9 cellular contexts compared by ENCODE assay signal in genomic region chr19:40423938-40424337, GRCh38. TPM values are rescaled to one million over a fixed set of nuclear protein-coding genes. Genes with fewer than 3 reads are reported as not detected.
DNase-seq lines count a peak whose midpoint lies in the region; ATAC-seq and TF ChIP-seq lines count a peak whose summit lies in the region.
"Had no signal": no experiment of that assay in that cellular context is flagged by ENCODE, and none has a peak within 500 bp of the region (broad histone marks: within the 10 kb centered on the region; RNA-seq: fewer than 3 reads in every experiment).

No MANE protein-coding gene starts in this region.

- H3K4me3 ChIP-seq in DND-41 (ENCODE audit: low read depth in 1 of 2, low read length in 2 of 2) (no peak overlapping the region), esophagus squamous epithelium (peak overlapping the region in 3 of 4 donors; percentile 93 to 95 (median 94)), gastrocnemius medialis (peak overlapping the region; percentile 78 to 94 (median 84)), OCI-LY7 (ENCODE audit: low read depth, low read length, poor library complexity, severe bottlenecking) (no peak overlapping the region)

- no peaks in the 10 kb centered on the region for H3K27me3 Mint-ChIP-seq in T-cell

- no peaks in the 10 kb centered on the region for H4K20me1 ChIP-seq in DND-41 (ENCODE audit: insufficient read depth, low read length)
- H4K20me1 ChIP-seq in OCI-LY7 (ENCODE audit: insufficient read depth, low read length) = no peaks in the 10 kb centered on the region

- H3K9me3 ChIP-seq in DND-41 (ENCODE audit: insufficient read depth, low read length, severe bottlenecking) (no peaks in the 10 kb centered on the region), esophagus squamous epithelium (no peaks in the 10 kb centered on the region), gastrocnemius medialis (no peaks in the 10 kb centered on the region), OCI-LY7 (ENCODE audit: low read length) (no peaks in the 10 kb centered on the region)

- H3K27ac ChIP-seq in DND-41 (ENCODE audit: low read length) (no peak overlapping the region), esophagus squamous epithelium (peak overlapping the region in 3 of 4 donors; percentile 99 to 100 (median 99)), gastrocnemius medialis (peak overlapping the region; percentile 98 to 100 (median 99)), OCI-LY7 (ENCODE audit: low read depth, low read length, poor library complexity, severe bottlenecking) (no peak overlapping the region)

- 87 to 96% methylated on average over 6 of the region's 6 CpGs for WGBS in esophagus squamous epithelium, 2 donors

- no peak overlapping the region for H3K9ac ChIP-seq in DND-41 (ENCODE audit: low read depth, low read length)

- H3K36me3 Mint-ChIP-seq in T-cell = peaks cover 5% of the 10 kb centered on the region

- H3K4me3 Mint-ChIP-seq in T-cell = peak overlapping the region; percentile 14 to 98 (median 21)

- peaks cover 28 to 37% (median 32%) of the 10 kb centered on the region in 3 donors for H3K4me1 Mint-ChIP-seq in T-cell

- H2AFZ ChIP-seq in DND-41 (ENCODE audit: low read depth, low read length) (no peak overlapping the region), OCI-LY7 (ENCODE audit: low read length) (no peak overlapping the region)

- H3K9me3 Mint-ChIP-seq in T-cell = no peaks in the 10 kb centered on the region
- H3K9me3 Mint-ChIP-seq: endodermal cell had no signal

- intact Hi-C loops in esophagus squamous epithelium (cut with DNase I) (loop anchor here (10.0 kb wide), 1 partner anchor 181 kb away; the partner anchor contains the start of gene LTBP4), gastrocnemius medialis (cut with DNase I; ENCODE audit: low total_unique reads) (loop anchor here (5.0 to 10.0 kb wide), 3 partner anchors 77 to 1019 kb away; partner anchors contain the start of genes C19orf47, COQ8B, ITPKC and PLD3), OCI-LY7 (cut with micrococcal nuclease; ENCODE audit: unreplicated experiment) (loop anchor here (10.0 kb wide), 1 partner anchor 139 kb away; the partner anchor contains the start of gene AKT2)

- no peaks in the 10 kb centered on the region for H3K9me2 ChIP-seq in OCI-LY7 (ENCODE audit: insufficient read depth, low read length)

- ATAC-seq in DND-41 (ENCODE audit: insufficient read depth, low read depth) = no peak
- ATAC-seq in T-cell (replicated peaks in 1 of 4) = no peak
- ATAC-seq in gastrocnemius medialis = no peak

- peak overlapping the region; percentile 100; the same call in 1 of the 2 replicates for H3K4me2 ChIP-seq in DND-41 (ENCODE audit: insufficient read depth, low read length)
- no peak overlapping the region for H3K4me2 ChIP-seq in OCI-LY7 (ENCODE audit: low read length)

- H3K27me3 ChIP-seq in DND-41 (ENCODE audit: insufficient read depth, low read length, poor library complexity) = no peaks in the 10 kb centered on the region
- no peaks in the 10 kb centered on the region for H3K27me3 ChIP-seq in esophagus squamous epithelium
- H3K27me3 ChIP-seq in gastrocnemius medialis = no peaks in the 10 kb centered on the region

- DNase-seq in DND-41 (no peak), T-cell (no peak), esophagus squamous epithelium (lab: John Stamatoyannopoulos, UW) (no peak), gastrocnemius medialis (no peak), NCI-H82 treated with DMSO at 0.1 percent for 48 hours (lab: John Stamatoyannopoulos, UW; ENCODE audit: unreplicated experiment) (no peak), kidney glomerular epithelial cell (lab: John Stamatoyannopoulos, UW) (no peak), OCI-LY7 (ENCODE audit: low spot score) (no peak)
- no peak for DNase-seq in stimulated activated CD4-positive, alpha-beta T cell treated with anti-CD3 and anti-CD28 coated beads, Interleukin-15, amount 100 ng/mL, for 24 hours

- CTCF ChIA-PET in T-cell (lab: Charles Lee) = no interaction called here
- CTCF ChIA-PET in OCI-LY7 (lab: Charles Lee; ENCODE audit: unreplicated experiment) = interaction anchor here (1.8 kb wide), 1 partner anchor 13 kb away, joined by 5 read pairs; no protein-coding TSS in a partner anchor

- H3K4me1 ChIP-seq in DND-41 (ENCODE audit: insufficient read depth, low read length) = peaks cover 29% of the 10 kb centered on the region
- H3K4me1 ChIP-seq in esophagus squamous epithelium = peaks cover 20 to 64% (median 42%) of the 10 kb centered on the region in 3 donors
- peaks cover 35 to 38% of the 10 kb centered on the region in 2 donors for H3K4me1 ChIP-seq in gastrocnemius medialis
- H3K4me1 ChIP-seq in OCI-LY7 (ENCODE audit: insufficient read depth, low read length, poor library complexity, severe bottlenecking) = peaks cover 20% of the 10 kb centered on the region

- POLR2A ChIA-PET in T-cell (lab: Charles Lee) (interaction anchor here in 1 of 2 donors (1.0 kb wide), 1 partner anchor 42 kb away, joined by 3 read pairs; the partner anchor contains the start of gene BLVRB), OCI-LY7 (lab: Charles Lee) (interaction anchor here (1.1 to 2.2 kb wide), 2 partner anchors 12 to 19 kb away, joined by 7 to 8 read pairs; no protein-coding TSS in a partner anchor)

- no TSS peak for BruUV-seq in OCI-LY7 (replicated peaks; lab: Mats Ljungman, UMichigan)

- TF ChIP-seq CTCF in DND-41 (IDR thresholded peaks at IDR 0.05; ENCODE audit: borderline replicate concordance, extremely low read depth, low read length, poor library complexity, severe bottlenecking) (no peak), esophagus squamous epithelium (IDR thresholded peaks at IDR 0.05) (no peak), gastrocnemius medialis (IDR thresholded peaks at IDR 0.05 in 4 of 5, conservative IDR thresholded peaks at IDR 0.05 in 1 of 5) (no peak), OCI-LY7 (conservative IDR thresholded peaks at IDR 0.05; ENCODE audit: low read length) (no peak)

- H3K79me2 ChIP-seq in DND-41 (ENCODE audit: insufficient read depth, low read length) (peaks cover 19% of the 10 kb centered on the region), OCI-LY7 (ENCODE audit: insufficient read depth, low read depth, low read length) (peaks cover 11% of the 10 kb centered on the region; the same call in 1 of the 2 replicates)

- H3K27ac Mint-ChIP-seq in T-cell = peak overlapping the region; percentile 48 to 83

- TF ChIP-seq POLR2A in esophagus squamous epithelium (IDR thresholded peaks at IDR 0.05) = no peak
- no peak for TF ChIP-seq POLR2A in gastrocnemius medialis (IDR thresholded peaks at IDR 0.05)

- H3K36me3 ChIP-seq in DND-41 (ENCODE audit: insufficient read depth, low read length) = peaks cover 13% of the 10 kb centered on the region; the same call in 1 of the 2 replicates
- peaks cover 0 to 13% (median 7%) of the 10 kb centered on the region in 3 donors for H3K36me3 ChIP-seq in esophagus squamous epithelium
- peaks cover 0 to 13% of the 10 kb centered on the region in 2 donors for H3K36me3 ChIP-seq in gastrocnemius medialis
- H3K36me3 ChIP-seq in OCI-LY7 (ENCODE audit: insufficient read depth, low read length) = peaks cover 10% of the 10 kb centered on the region; the same call in 1 of the 2 replicates

- in situ Hi-C loops in gastrocnemius medialis (cut with MboI; ENCODE audit: low sequenced_read_pairs in 4 of 4) = no loop called here

RNA-seq across cellular contexts. Expression of gene SERTAD1, which starts 1.9 kb away (rescaled TPM):
- 10 to 100 TPM; 10.9 to 25.4 (median 13.3) TPM for total RNA-seq in T-cell
- 10 to 100 TPM; 10.2 to 24.9 (median 16.2) TPM for total RNA-seq in esophagus squamous epithelium
- total RNA-seq in gastrocnemius medialis = 10 to 100 TPM; 15.3 to 18.3 (median 16.0) TPM
- total RNA-seq in OCI-LY7 (2014; rRNA removed; shearing (Covaris generic)) = 5.0 and 5.7 TPM in 2 replicates
- 5.5 and 6.1 TPM in 2 replicates for total RNA-seq in OCI-LY7 (2022)

RNA-seq across cellular contexts. Expression of gene PRX, which starts 10.8 kb away (rescaled TPM):
- 1 to 10 TPM; 2.0 to 4.4 (median 2.8) TPM for total RNA-seq in T-cell
- 1 to 10 TPM in 3 of 4 donors, under 1 TPM in 1; 0.70 to 6.1 (median 2.4) TPM for total RNA-seq in esophagus squamous epithelium
- 1 to 10 TPM; 2.4 to 4.2 (median 3.2) TPM for total RNA-seq in gastrocnemius medialis
- total RNA-seq in OCI-LY7 (2014; rRNA removed; shearing (Covaris generic)) = 1.8 and 2.2 TPM in 2 replicates
- total RNA-seq in OCI-LY7 (2022) = 4.0 and 4.9 TPM in 2 replicates

RNA-seq across cellular contexts. Expression of gene SERTAD3, which starts 20.2 kb away (rescaled TPM):
- total RNA-seq in T-cell (10 to 100 TPM; 17.4 to 26.7 (median 24.7) TPM), esophagus squamous epithelium (10 to 100 TPM in 3 of 4 donors, 1 to 10 TPM in 1; 8.9 to 17.4 (median 12.0) TPM), gastrocnemius medialis (10 to 100 TPM; 12.7 to 24.4 (median 18.1) TPM), OCI-LY7 (2022) (18.6 and 21.3 TPM in 2 replicates)
- total RNA-seq in OCI-LY7 (2014; rRNA removed; shearing (Covaris generic)) = 12.2 and 15.7 TPM in 2 replicates

RNA-seq across cellular contexts. Expression of gene HIPK4, which starts 34.0 kb away (rescaled TPM):
- under 1 TPM in 4 of 5 donors, not detected in 1; 0.16 to 0.20 (median 0.18) TPM for total RNA-seq in T-cell
- total RNA-seq in esophagus squamous epithelium = under 1 TPM in 1 of 4 donors, not detected in 3; 0.19 TPM
- under 1 TPM in 2 of 4 donors, not detected in 2; 0.20 to 0.39 TPM for total RNA-seq in gastrocnemius medialis
- not detected in 2 replicates for total RNA-seq in OCI-LY7 (2014; rRNA removed; shearing (Covaris generic))
- total RNA-seq in OCI-LY7 (2022) = not detected in 2 replicates

RNA-seq across cellular contexts. Expression of gene BLVRB, which starts 41.6 kb away (rescaled TPM):
- 10 to 100 TPM in 3 of 5 donors, 1 to 10 TPM in 2; 6.8 to 20.3 (median 16.4) TPM for total RNA-seq in T-cell
- total RNA-seq in esophagus squamous epithelium = 100 to 1,000 TPM; 177 to 283 (median 236) TPM
- total RNA-seq in gastrocnemius medialis = 100 to 1,000 TPM; 254 to 679 (median 280) TPM
- 46.0 and 48.5 TPM in 2 replicates for total RNA-seq in OCI-LY7 (2014; rRNA removed; shearing (Covaris generic))
- total RNA-seq in OCI-LY7 (2022) = 40.3 and 45.0 TPM in 2 replicates

Comparison
In these comparisons a context has a peak if more than half of its experiments do, and no peak if none do; other contexts are left out.
1. H3K27ac ChIP-seq: peak in esophagus squamous epithelium (3 of 4) and gastrocnemius medialis (4 of 4); none in DND-41 (single experiment) and OCI-LY7 (single experiment).
2. H3K4me3 ChIP-seq: peak in esophagus squamous epithelium (3 of 4) and gastrocnemius medialis (4 of 4); none in DND-41 (0 of 2) and OCI-LY7 (single experiment).